ENCODE assay signal across 14 cellular contexts in the genomic region with DNA sequence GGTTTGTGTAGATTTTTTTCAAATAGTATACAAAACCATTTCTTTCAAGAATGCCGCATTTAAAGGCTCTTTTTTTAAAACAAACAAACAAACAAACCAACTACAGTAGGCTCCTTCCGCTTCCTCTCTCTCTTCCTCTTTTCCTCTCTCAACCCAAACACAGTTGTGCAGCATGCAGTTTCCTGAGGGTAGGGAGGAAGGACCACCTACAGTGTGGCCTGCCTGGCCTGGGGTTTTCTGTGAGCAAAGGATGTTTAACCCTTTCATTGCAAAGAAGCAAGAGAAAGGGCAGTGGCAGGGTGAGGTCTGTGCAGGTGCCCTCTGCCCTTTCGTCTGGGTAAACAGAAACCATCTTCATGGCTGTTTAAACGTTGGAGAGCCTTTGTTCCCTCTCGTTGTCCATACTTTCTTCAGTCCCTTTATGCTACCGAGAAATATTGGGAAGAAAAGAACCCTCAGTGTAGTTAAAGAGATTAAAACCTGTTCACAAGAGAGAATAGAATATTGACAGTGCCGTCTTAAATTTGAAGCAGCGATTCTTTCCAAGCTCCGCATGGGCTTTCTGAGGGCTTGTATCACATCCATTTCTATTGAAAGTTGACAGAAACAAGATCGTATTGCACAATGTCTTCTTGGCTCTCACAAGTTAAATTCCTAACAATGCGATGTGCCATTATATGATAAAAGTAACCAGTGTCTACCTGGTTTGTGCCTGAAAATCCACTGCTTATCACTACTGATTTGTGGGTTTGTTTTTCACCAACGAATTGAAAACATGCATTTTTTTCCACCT.
A peak's percentile ranks its signal among the peaks of the same experiment; 100 is the strongest.
DNase-seq lines count a peak whose midpoint lies in the region; ATAC-seq, FAIRE-seq and TF ChIP-seq lines count a peak whose summit lies in the region.
"Had no signal": no experiment of that assay in that cellular context is flagged by ENCODE, and none has a peak within 500 bp of the region (broad histone marks: within the 10 kb centered on the region; RNA-seq: fewer than 3 reads in every experiment).

No MANE protein-coding gene starts in this region.

- H3K27ac Mint-ChIP-seq in nephron progenitor cell = peak overlapping the region; percentile 62
- H3K27ac Mint-ChIP-seq: T-helper 17 cell had no signal

- no peak for TF ChIP-seq EP300 in ovary (IDR thresholded peaks at IDR 0.05)

- H3K9me3 ChIP-seq in Peyer's patch = no peaks in the 10 kb centered on the region
- H3K9me3 ChIP-seq in ovary = no peaks in the 10 kb centered on the region
- H3K9me3 ChIP-seq: neutrophil had no signal

- peaks cover 2% of the 10 kb centered on the region for H3K27me3 Mint-ChIP-seq in nephron progenitor cell (ENCODE audit: low read depth, poor library complexity)
- H3K27me3 Mint-ChIP-seq: T-helper 17 cell had no signal

- H3K27ac ChIP-seq in Peyer's patch (no peak overlapping the region), ovary (no peak overlapping the region)
- H3K27ac ChIP-seq: neutrophil had no signal

- DNase-seq in Peyer's patch (peak in 2 of 3 donors; percentile 39 to 42), nephron progenitor cell (peak; percentile 15), RCC 7860 (ENCODE audit: low spot score) (no peak), ovary (no peak), GM10266 (ENCODE audit: extremely low spot score) (no peak)
- DNase-seq in stimulated activated CD4-positive, alpha-beta T cell treated with anti-CD3 and anti-CD28 coated beads, Interleukin-4, amount 100 ng/mL, for 24 hours = no peak
- DNase-seq: NCI-H774; stimulated activated naive CD8-positive, alpha-beta T cell treated with anti-CD3 and anti-CD28 coated beads, Interleukin-15, Interleukin-2, amounts not matched to agents 100 U/mL and 50 U/mL, for 24 hours; T-helper 17 cell had no signal

- 74 to 76% (median 75%) methylated on average over 12 of the region's 12 CpGs for WGBS in ovary, 3 donors

- no peaks in the 10 kb centered on the region for H3K27me3 ChIP-seq in Peyer's patch
- no peaks in the 10 kb centered on the region for H3K27me3 ChIP-seq in ovary
- H3K27me3 ChIP-seq: neutrophil had no signal

- H3K36me3 Mint-ChIP-seq in nephron progenitor cell (ENCODE audit: low read depth) = no peaks in the 10 kb centered on the region

- no peaks in the 10 kb centered on the region for H3K9me3 Mint-ChIP-seq in nephron progenitor cell

- TF ChIP-seq POLR2A in Peyer's patch (IDR thresholded peaks at IDR 0.05) = no peak
- no peak for TF ChIP-seq POLR2A in ovary (IDR thresholded peaks at IDR 0.05)

- peaks cover 34% of the 10 kb centered on the region for H3K4me1 Mint-ChIP-seq in nephron progenitor cell

- TF ChIP-seq CTCF in Peyer's patch (IDR thresholded peaks at IDR 0.05) (no peak), nephron progenitor cell (IDR thresholded peaks at IDR 0.05) (no peak), ovary (IDR thresholded peaks at IDR 0.05) (no peak), GM10266 (IDR thresholded peaks at IDR 0.05; ENCODE audit: control insufficient read depth, insufficient read depth, low read depth, missing control alignments) (no peak)

- FAIRE-seq in RCC 7860 (lab: Jason Lieb, UNC) = no peak
- FAIRE-seq: endothelial cell of umbilical vein, islet of Langerhans had no signal

- intact Hi-C loops in ovary (cut with DNase I) = no loop called here

- H3K4me3 ChIP-seq in Peyer's patch (no peak overlapping the region), ovary (no peak overlapping the region)

- ATAC-seq in GM19324 (IDR thresholded peaks at IDR 0.05; ENCODE audit: low FRiP score, unreplicated experiment) (peak; percentile 73), HG02884 (IDR thresholded peaks at IDR 0.05; ENCODE audit: unreplicated experiment) (peak; percentile 48)
- ATAC-seq: stimulated activated naive CD8-positive, alpha-beta T cell treated with anti-CD3 and anti-CD28 coated beads, Interleukin-15, Interleukin-2, amounts not matched to agents 100 U/mL and 50 U/mL, for 24 hours; T-helper 17 cell had no signal

- peaks cover 0 to 3% (median 0%) of the 10 kb centered on the region in 4 donors for H3K4me1 ChIP-seq in Peyer's patch
- no peaks in the 10 kb centered on the region for H3K4me1 ChIP-seq in ovary (ENCODE audit: insufficient read depth)

- no peaks in the 10 kb centered on the region for H3K36me3 ChIP-seq in Peyer's patch
- no peaks in the 10 kb centered on the region for H3K36me3 ChIP-seq in ovary
- H3K36me3 ChIP-seq: neutrophil had no signal

- peak overlapping the region; percentile 2 for H3K4me3 Mint-ChIP-seq in nephron progenitor cell
- H3K4me3 Mint-ChIP-seq: T-helper 17 cell had no signal

Comparison
In these comparisons a context has a peak if more than half of its experiments do, and no peak if none do; other contexts are left out.
1. DNase-seq: peak in Peyer's patch (2 of 3) and nephron progenitor cell (single experiment); none in stimulated activated CD4-positive, alpha-beta T cell treated with anti-CD3 and anti-CD28 coated beads, Interleukin-4, amount 100 ng/mL, for 24 hours (single experiment), RCC 7860 (single experiment), ovary (0 of 5) and GM10266 (single experiment).